8 cellular contexts compared by ENCODE assay signal in genomic region chrX:53831662-53832635, GRCh38.
A peak's percentile ranks its signal among the peaks of the same experiment; 100 is the strongest.
DNase-seq lines count a peak whose midpoint lies in the region; ATAC-seq and TF ChIP-seq lines count a peak whose summit lies in the region.

No MANE protein-coding gene starts in this region.

- POLR2A ChIA-PET in A673 (lab: Charles Lee; ENCODE audit: low non-redundant PET) = no interaction called here

- H3K36me3 ChIP-seq in A673 (ENCODE audit: insufficient read depth, low read length, poor library complexity, severe bottlenecking) (no peaks in the 10 kb centered on the region), Peyer's patch (no peaks in the 10 kb centered on the region)

- no peak overlapping the region for H3K27ac ChIP-seq in A673 (ENCODE audit: low read depth, low read length, poor library complexity, severe bottlenecking)
- H3K27ac ChIP-seq in Peyer's patch = no peak overlapping the region

- ATAC-seq in HG03196 (IDR thresholded peaks at IDR 0.05; ENCODE audit: unreplicated experiment) (peak; percentile 64), HG03135 (IDR thresholded peaks at IDR 0.05; ENCODE audit: unreplicated experiment) (no peak)

- no TSS peak for BruUV-seq in A673 (replicated peaks; lab: Mats Ljungman, UMichigan)

- intact Hi-C loops in A673 (cut with micrococcal nuclease; ENCODE audit: unreplicated experiment) = loop anchor here (10.0 kb wide), 1 partner anchor 147 kb away; the partner anchor contains the start of gene HUWE1

- no peaks in the 10 kb centered on the region for H3K4me1 ChIP-seq in A673 (ENCODE audit: insufficient read depth, low read length, poor library complexity, severe bottlenecking)
- H3K4me1 ChIP-seq in Peyer's patch = no peaks in the 10 kb centered on the region

- H3K4me3 ChIP-seq in A673 (ENCODE audit: low read depth, low read length, poor library complexity, severe bottlenecking) (no peak overlapping the region), GM12865 (ENCODE audit: low read depth, low read length) (no peak overlapping the region), Peyer's patch (no peak overlapping the region)

- H3K27me3 ChIP-seq in A673 (replicated peaks; ENCODE audit: insufficient read depth, low read depth, low read length, poor library complexity) = no peaks in the 10 kb centered on the region
- no peaks in the 10 kb centered on the region for H3K27me3 ChIP-seq in Peyer's patch

- CTCF ChIA-PET in A673 (lab: Charles Lee) = no interaction called here

- DNase-seq in A673 (ENCODE audit: low spot score) (peak; percentile 50), GM12865 (ENCODE audit: low read depth) (peak; percentile 54), Peyer's patch (peak in 2 of 3 donors; percentile 30 to 53), iPS-NIHi7 (ENCODE audit: extremely low spot score) (peak; percentile 54)
- peak; percentile 5 for DNase-seq in activated gamma-delta T cell treated with anti-CD3 and anti-CD28 coated beads, Interleukin-2, amount 50 U/mL, for 16 hours (ENCODE audit: low read depth)
- peak; percentile 3 to 30 for DNase-seq in stimulated activated CD4-positive, alpha-beta T cell treated with anti-CD3 and anti-CD28 coated beads, Interleukin-4, amount 100 ng/mL, for 4 hours

- no peak for TF ChIP-seq POLR2A in Peyer's patch (IDR thresholded peaks at IDR 0.05)

- TF ChIP-seq CTCF in A673 (conservative IDR thresholded peaks at IDR 0.05; ENCODE audit: low read depth, low read length) (peak; percentile 59), GM12865 (IDR thresholded peaks at IDR 0.05; ENCODE audit: insufficient read depth, low read depth, low read length, missing control alignments) (peak; percentile 43), Peyer's patch (IDR thresholded peaks at IDR 0.05) (peak in 4 of 6 experiments; percentile 21 to 40 (median 35))

- H3K9me3 ChIP-seq in A673 (ENCODE audit: low read depth, low read length, poor library complexity, severe bottlenecking) (no peaks in the 10 kb centered on the region), Peyer's patch (no peaks in the 10 kb centered on the region)
